ENCODE assay signal across 1 cellular context in genomic region chr17:76074390-76075363, GRCh38.
TF ChIP-seq lines count a peak whose summit lies in the region.

GALR2 (plus strand) TSS chr17:76074781; CDS start chr17:76074884, 103 bp downstream.

TF ChIP-seq in SK-N-SH treated with all-trans-retinoic acid at 6 μM for 48 hours, 23 proteins besides CTCF, POLR2A, EP300 and RAD21 (continued from another document):
- TF ChIP-seq TSHZ2 (CRISPR knock-in tag; IDR thresholded peaks at IDR 0.05) (no peak), ZNF70 (CRISPR knock-in tag; IDR thresholded peaks at IDR 0.05) (no peak), CSDC2 (CRISPR knock-in tag; IDR thresholded peaks at IDR 0.05) (no peak), ISL1 (CRISPR knock-in tag; IDR thresholded peaks at IDR 0.05) (no peak), SNAI2 (CRISPR knock-in tag; IDR thresholded peaks at IDR 0.05) (no peak), CREB5 (CRISPR knock-in tag; IDR thresholded peaks at IDR 0.05; ENCODE audit: low read depth) (no peak), TCF4 (CRISPR knock-in tag; IDR thresholded peaks at IDR 0.05; ENCODE audit: borderline replicate concordance) (no peak)
TF ChIP-seq in SK-N-SH treated with all-trans-retinoic acid at 6 μM for 48 hours: peak in this region for 0.
